Comparison of ENCODE assay signal across 25 cellular contexts in the genomic region with DNA sequence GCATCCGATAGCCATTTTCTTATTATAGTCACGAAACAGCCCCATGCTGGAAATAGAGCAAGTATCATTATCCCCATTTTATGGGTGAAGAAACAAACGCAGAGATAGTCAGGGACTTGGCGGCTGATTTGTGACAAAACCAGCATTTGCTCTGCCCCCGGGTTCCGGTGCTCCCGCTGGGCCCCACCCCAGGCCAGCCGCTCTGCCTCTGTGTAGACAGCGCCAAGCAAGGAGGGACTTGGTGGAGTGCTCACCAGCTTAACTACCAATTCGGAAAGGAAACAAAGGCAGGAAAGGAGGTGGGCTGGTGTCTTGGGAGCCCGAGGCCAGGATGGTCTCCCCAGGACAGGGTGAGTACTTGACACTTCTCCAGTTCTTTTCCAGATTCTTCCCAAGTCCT. TPM values are rescaled to one million over a fixed set of nuclear protein-coding genes. Genes with fewer than 3 reads are reported as not detected.
"Had no signal": no experiment of that assay in that cellular context is flagged by ENCODE, and none has a peak within 500 bp of the region (broad histone marks: within the 10 kb centered on the region; RNA-seq: fewer than 3 reads in every experiment).

No MANE protein-coding gene starts in this region.

- H3K36me3 ChIP-seq: breast epithelium had no signal

- H3K27me3 ChIP-seq: breast epithelium had no signal

- DNase-seq: activated B cell treated with CpG ODN at 0.5 μM for 24 hours; activated CD4-positive, alpha-beta memory T cell treated with anti-CD3 and anti-CD28 coated beads for 36 hours; activated CD4-positive, alpha-beta T cell treated with anti-CD3 and anti-CD28 coated beads, Interleukin-2, amount 10 ng/mL, durations not matched to agents 7 days and 5 days; activated gamma-delta T cell treated with Interleukin-2 at 50 U/mL for 16 hours; activated naive CD4-positive, alpha-beta T cell treated with anti-CD3 and anti-CD28 coated beads, Interleukin-2, amount 50 U/mL, for 16 hours; activated T-cell treated with anti-CD3 and anti-CD28 coated beads for 4 hours; activated T-cell treated with anti-CD3 and anti-CD28 coated beads, Interleukin-2, amount 50 U/mL, for 72 hours; aorta; Kasumi-1; KBM-7; NCI-H1105 treated with DMSO at 0.1 percent for 48 hours; NCI-H187 treated with DMSO at 0.1 percent for 48 hours; NCI-H2081 treated with DMSO at 0.1 percent for 48 hours; NCI-H446; NCI-H524; SIG-M5; T-cell; T-helper 2 cell; T1000 had no signal

- H3K27ac ChIP-seq: breast epithelium, SK-N-MC had no signal

- FAIRE-seq: RCC 7860, TTC549 had no signal

- ATAC-seq: activated T-cell treated with anti-CD3 and anti-CD28 coated beads, Interleukin-2, amount 50 U/mL, for 72 hours; T-cell had no signal

- H3K9me3 ChIP-seq: breast epithelium had no signal

- H3K4me3 ChIP-seq: breast epithelium, SK-N-MC had no signal

- H3K4me1 ChIP-seq: breast epithelium had no signal

RNA-seq across cellular contexts. Expression of gene SRL, which starts 10.0 kb away (rescaled TPM):
- total RNA-seq: activated B cell treated with CpG ODN at 0.5 μM for 24 hours; activated CD4-positive, alpha-beta memory T cell treated with anti-CD3 and anti-CD28 coated beads for 36 hours; activated CD4-positive, alpha-beta T cell treated with anti-CD3 and anti-CD28 coated beads, Interleukin-2, amount 10 ng/mL, durations not matched to agents 7 days and 5 days; activated CD8-positive, alpha-beta memory T cell treated with anti-CD3 and anti-CD28 coated beads for 36 hours; activated T-cell treated with anti-CD3 and anti-CD28 coated beads, Interleukin-2, amount 50 U/mL, for 72 hours; activated T-helper 2 cell treated with anti-CD3 and anti-CD28 coated beads, Interferon-gamma antibody, Interleukin-2, Interleukin-4, amounts not matched to agents 10 μg/mL and 5 μg/mL and 100 μg/mL, durations not matched to agents 14 hours and 24 hours and 36 hours had no signal
